Comparison of ENCODE assay signal across 25 cellular contexts in genomic region chr17:2704890-2705248, GRCh38. TPM values are rescaled to one million over a fixed set of nuclear protein-coding genes. Genes with fewer than 3 reads are reported as not detected.
A peak's percentile ranks its signal among the peaks of the same experiment; 100 is the strongest.
DNase-seq lines count a peak whose midpoint lies in the region; ATAC-seq and TF ChIP-seq lines count a peak whose summit lies in the region.
"Had no signal": no experiment of that assay in that cellular context is flagged by ENCODE, and none has a peak within 500 bp of the region (broad histone marks: within the 10 kb centered on the region; RNA-seq: fewer than 3 reads in every experiment).

No MANE protein-coding gene starts in this region.

- intact Hi-C loops in adrenal gland (cut with DNase I), result no loop called here
- intact Hi-C loops in upper lobe of right lung (cut with DNase I), result no loop called here
- intact Hi-C loops in activated CD4-positive, alpha-beta T cell treated with anti-CD3 and anti-CD28 coated beads for 36 hours (cut with DNase I, micrococcal nuclease), result no loop called here

- no peak for DNase-seq in activated naive CD8-positive, alpha-beta T cell treated with anti-CD3 and anti-CD28 coated beads for 36 hours
- DNase-seq in activated naive CD8-positive, alpha-beta T cell treated with anti-CD3 and anti-CD28 coated beads, Interleukin-2, amount 50 U/mL, for 24 hours, result no peak
- DNase-seq in adrenal gland, result peak in 2 of 7 donors; percentile 28 to 44
- no peak for DNase-seq in memory B cell (ENCODE audit: low spot score in 2 of 2)
- DNase-seq in upper lobe of right lung, result peak; percentile 46
- no peak for DNase-seq in NCI-H226
- no peak for DNase-seq in activated CD4-positive, alpha-beta T cell treated with anti-CD3 and anti-CD28 coated beads for 36 hours
- DNase-seq in CD8-positive, alpha-beta memory T cell, result no peak
- DNase-seq: activated CD4-positive, alpha-beta T cell treated with anti-CD3 and anti-CD28 coated beads, Interleukin-2, amount 10 ng/mL, durations not matched to agents 7 days and 5 days; cortex of kidney; NCI-H1048; NCI-H1694 treated with DMSO at 0.1 percent for 48 hours; NCI-H2171 treated with DMSO at 0.1 percent for 48 hours; NCI-H69; T-helper 2 cell had no signal

- H3K27ac ChIP-seq in adrenal gland (peak overlapping the region in 3 of 5 donors; percentile 43 to 96 (median 57)), upper lobe of right lung (no peak overlapping the region)
- H3K27ac ChIP-seq in CD8-positive, alpha-beta memory T cell (ENCODE audit: low read depth, low read length), result no peak overlapping the region
- H3K27ac ChIP-seq: HL-60, neutrophil, SJSA1, suprapubic skin had no signal

- peaks cover 9% of the 10 kb centered on the region for H3K36me3 Mint-ChIP-seq in activated naive CD8-positive, alpha-beta T cell treated with anti-CD3 and anti-CD28 coated beads for 36 hours
- H3K36me3 Mint-ChIP-seq in activated naive CD8-positive, alpha-beta T cell treated with anti-CD3 and anti-CD28 coated beads, Interleukin-2, amount 50 U/mL, for 24 hours (ENCODE audit: low read depth), result peaks cover 24% of the 10 kb centered on the region
- H3K36me3 Mint-ChIP-seq in memory B cell, result peaks cover 8% of the 10 kb centered on the region
- H3K36me3 Mint-ChIP-seq in activated CD4-positive, alpha-beta T cell treated with anti-CD3 and anti-CD28 coated beads for 36 hours (ENCODE audit: low read depth), result peaks cover 25% of the 10 kb centered on the region
- H3K36me3 Mint-ChIP-seq in CD8-positive, alpha-beta memory T cell, result peaks cover 0 to 47% (median 0%) of the 10 kb centered on the region in 3 donors

- peak overlapping the region; percentile 56 for H3K27ac Mint-ChIP-seq in activated naive CD8-positive, alpha-beta T cell treated with anti-CD3 and anti-CD28 coated beads for 36 hours
- no peak overlapping the region for H3K27ac Mint-ChIP-seq in activated naive CD8-positive, alpha-beta T cell treated with anti-CD3 and anti-CD28 coated beads, Interleukin-2, amount 50 U/mL, for 24 hours
- H3K27ac Mint-ChIP-seq in memory B cell, result peak overlapping the region; percentile 82
- no peak overlapping the region for H3K27ac Mint-ChIP-seq in activated CD4-positive, alpha-beta T cell treated with anti-CD3 and anti-CD28 coated beads for 36 hours
- peak overlapping the region in 4 of 8 donors; percentile 10 to 67 (median 49) for H3K27ac Mint-ChIP-seq in CD8-positive, alpha-beta memory T cell

- WGBS in adrenal gland, 4 donors, result 44 to 59% (median 47%) methylated on average over 4 of the region's 4 CpGs

- POLR2A ChIA-PET in activated CD4-positive, alpha-beta T cell treated with anti-CD3 and anti-CD28 coated beads for 36 hours (lab: Charles Lee), result no interaction called here
- POLR2A ChIA-PET in CD8-positive, alpha-beta memory T cell (lab: Charles Lee), result no interaction called here

- peaks cover 56 to 62% of the 10 kb centered on the region in 2 donors for H3K4me1 ChIP-seq in adrenal gland (replicated peaks in 1 of 2)
- peaks cover 27% of the 10 kb centered on the region for H3K4me1 ChIP-seq in upper lobe of right lung
- peaks cover 11% of the 10 kb centered on the region for H3K4me1 ChIP-seq in CD8-positive, alpha-beta memory T cell (ENCODE audit: insufficient read depth, low read length)

- peaks cover 20% of the 10 kb centered on the region for H3K4me1 Mint-ChIP-seq in activated naive CD8-positive, alpha-beta T cell treated with anti-CD3 and anti-CD28 coated beads for 36 hours
- H3K4me1 Mint-ChIP-seq in activated naive CD8-positive, alpha-beta T cell treated with anti-CD3 and anti-CD28 coated beads, Interleukin-2, amount 50 U/mL, for 24 hours, result peaks cover 21% of the 10 kb centered on the region
- H3K4me1 Mint-ChIP-seq in memory B cell, result peaks cover 25% of the 10 kb centered on the region
- H3K4me1 Mint-ChIP-seq in activated CD4-positive, alpha-beta T cell treated with anti-CD3 and anti-CD28 coated beads for 36 hours, result peaks cover 26% of the 10 kb centered on the region
- peaks cover 22 to 28% (median 23%) of the 10 kb centered on the region in 3 donors for H3K4me1 Mint-ChIP-seq in CD8-positive, alpha-beta memory T cell

- H3K36me3 ChIP-seq in adrenal gland (replicated peaks in 1 of 2) (peaks cover 0 to 40% of the 10 kb centered on the region in 2 donors), upper lobe of right lung (peaks cover 45% of the 10 kb centered on the region)
- H3K36me3 ChIP-seq in CD8-positive, alpha-beta memory T cell (ENCODE audit: insufficient read depth, low read length), result no peaks in the 10 kb centered on the region

- CTCF ChIA-PET in activated CD4-positive, alpha-beta T cell treated with anti-CD3 and anti-CD28 coated beads for 36 hours (lab: Charles Lee), result no interaction called here
- CTCF ChIA-PET in CD8-positive, alpha-beta memory T cell (lab: Charles Lee), result no interaction called here

- H3K4me3 Mint-ChIP-seq in activated naive CD8-positive, alpha-beta T cell treated with anti-CD3 and anti-CD28 coated beads for 36 hours, result no peak overlapping the region
- no peak overlapping the region for H3K4me3 Mint-ChIP-seq in activated naive CD8-positive, alpha-beta T cell treated with anti-CD3 and anti-CD28 coated beads, Interleukin-2, amount 50 U/mL, for 24 hours
- H3K4me3 Mint-ChIP-seq in memory B cell, result no peak overlapping the region
- H3K4me3 Mint-ChIP-seq in activated CD4-positive, alpha-beta T cell treated with anti-CD3 and anti-CD28 coated beads for 36 hours, result no peak overlapping the region
- H3K4me3 Mint-ChIP-seq in CD8-positive, alpha-beta memory T cell, result no peak overlapping the region
- H3K4me3 Mint-ChIP-seq: activated CD4-positive, alpha-beta T cell treated with anti-CD3 and anti-CD28 coated beads, Interleukin-2, amount 10 ng/mL, durations not matched to agents 7 days and 5 days had no signal

- H3K9me3 Mint-ChIP-seq in activated naive CD8-positive, alpha-beta T cell treated with anti-CD3 and anti-CD28 coated beads for 36 hours, result no peaks in the 10 kb centered on the region
- H3K9me3 Mint-ChIP-seq in activated naive CD8-positive, alpha-beta T cell treated with anti-CD3 and anti-CD28 coated beads, Interleukin-2, amount 50 U/mL, for 24 hours, result no peaks in the 10 kb centered on the region
- H3K9me3 Mint-ChIP-seq in memory B cell, result no peaks in the 10 kb centered on the region
- no peaks in the 10 kb centered on the region for H3K9me3 Mint-ChIP-seq in activated CD4-positive, alpha-beta T cell treated with anti-CD3 and anti-CD28 coated beads for 36 hours (ENCODE audit: low read depth)
- H3K9me3 Mint-ChIP-seq in CD8-positive, alpha-beta memory T cell, result no peaks in the 10 kb centered on the region
- H3K9me3 Mint-ChIP-seq: activated CD4-positive, alpha-beta T cell treated with anti-CD3 and anti-CD28 coated beads, Interleukin-2, amount 10 ng/mL, durations not matched to agents 7 days and 5 days had no signal

- no peaks in the 10 kb centered on the region for H3K9me3 ChIP-seq in adrenal gland (replicated peaks in 1 of 3)
- H3K9me3 ChIP-seq in upper lobe of right lung, result no peaks in the 10 kb centered on the region
- H3K9me3 ChIP-seq in CD8-positive, alpha-beta memory T cell (ENCODE audit: low read length), result no peaks in the 10 kb centered on the region
- H3K9me3 ChIP-seq: A549, HAP-1, neutrophil, SJSA1, suprapubic skin had no signal

- TF ChIP-seq CTCF in adrenal gland (IDR thresholded peaks at IDR 0.05) (no peak), upper lobe of right lung (IDR thresholded peaks at IDR 0.05) (no peak)

- no peak for TF ChIP-seq POLR2A in adrenal gland (IDR thresholded peaks at IDR 0.05)

- H3K27me3 Mint-ChIP-seq in activated naive CD8-positive, alpha-beta T cell treated with anti-CD3 and anti-CD28 coated beads for 36 hours, result no peaks in the 10 kb centered on the region
- no peaks in the 10 kb centered on the region for H3K27me3 Mint-ChIP-seq in activated naive CD8-positive, alpha-beta T cell treated with anti-CD3 and anti-CD28 coated beads, Interleukin-2, amount 50 U/mL, for 24 hours
- no peaks in the 10 kb centered on the region for H3K27me3 Mint-ChIP-seq in memory B cell
- H3K27me3 Mint-ChIP-seq in activated CD4-positive, alpha-beta T cell treated with anti-CD3 and anti-CD28 coated beads for 36 hours, result no peaks in the 10 kb centered on the region
- H3K27me3 Mint-ChIP-seq in CD8-positive, alpha-beta memory T cell, result no peaks in the 10 kb centered on the region
- H3K27me3 Mint-ChIP-seq: activated CD4-positive, alpha-beta T cell treated with anti-CD3 and anti-CD28 coated beads, Interleukin-2, amount 10 ng/mL, durations not matched to agents 7 days and 5 days had no signal

- H3K27me3 ChIP-seq in adrenal gland (no peaks in the 10 kb centered on the region), upper lobe of right lung (no peaks in the 10 kb centered on the region)
- no peaks in the 10 kb centered on the region for H3K27me3 ChIP-seq in CD8-positive, alpha-beta memory T cell (ENCODE audit: insufficient read depth, low read length, poor library complexity, severe bottlenecking)
- H3K27me3 ChIP-seq: brain microvascular endothelial cell, neutrophil, SJSA1, suprapubic skin had no signal

- H3K4me3 ChIP-seq in adrenal gland (no peak overlapping the region), upper lobe of right lung (no peak overlapping the region)
- H3K4me3 ChIP-seq in CD8-positive, alpha-beta memory T cell (ENCODE audit: low read length), result no peak overlapping the region
- H3K4me3 ChIP-seq: A549, HAP-1, SJSA1, suprapubic skin had no signal

- ATAC-seq in activated naive CD8-positive, alpha-beta T cell treated with anti-CD3 and anti-CD28 coated beads, Interleukin-2, amount 50 U/mL, for 24 hours, result no peak
- ATAC-seq in memory B cell (ENCODE audit: low read depth) (no peak), upper lobe of right lung (no peak)
- no peak for ATAC-seq in activated CD4-positive, alpha-beta T cell treated with anti-CD3 and anti-CD28 coated beads for 36 hours

RNA-seq across cellular contexts. Expression of gene CLUH, which starts 6.7 kb away (rescaled TPM):
- 100 to 1,000 TPM; 162 to 171 TPM for total RNA-seq in activated naive CD8-positive, alpha-beta T cell treated with anti-CD3 and anti-CD28 coated beads for 36 hours
- 100 to 1,000 TPM; 116 to 191 (median 135) TPM for total RNA-seq in adrenal gland
- polyA plus RNA-seq in adrenal gland, result 100 to 1,000 TPM in 2 of 3 donors, 10 to 100 TPM in 1; 57.6 to 118 (median 109) TPM
- total RNA-seq in upper lobe of right lung, result 63.5 TPM
- 100 to 1,000 TPM; 107 to 123 TPM for total RNA-seq in activated CD4-positive, alpha-beta T cell treated with anti-CD3 and anti-CD28 coated beads for 36 hours
- total RNA-seq in CD8-positive, alpha-beta memory T cell, result 100 to 1,000 TPM; 142 to 146 TPM
- 17.8 TPM for polyA plus RNA-seq in CD8-positive, alpha-beta memory T cell

RNA-seq across cellular contexts. Expression of gene CCDC92B, which starts 44.6 kb away (rescaled TPM):
- total RNA-seq in activated naive CD8-positive, alpha-beta T cell treated with anti-CD3 and anti-CD28 coated beads for 36 hours, result not detected
- total RNA-seq in adrenal gland (1 to 10 TPM in 1 of 8 donors, under 1 TPM in 4, not detected in 3; 0.10 to 1.5 (median 0.17) TPM), upper lobe of right lung (0.20 TPM)
- polyA plus RNA-seq in adrenal gland, result 1 to 10 TPM in 1 of 3 donors, under 1 TPM in 2; 0.59 to 4.7 (median 0.77) TPM
- not detected for total RNA-seq in activated CD4-positive, alpha-beta T cell treated with anti-CD3 and anti-CD28 coated beads for 36 hours
- under 1 TPM in 1 of 2 experiments, not detected in 1; 0.07 TPM for total RNA-seq in CD8-positive, alpha-beta memory T cell
- polyA plus RNA-seq in CD8-positive, alpha-beta memory T cell, result not detected
- total RNA-seq: lung microvascular endothelial cell, SJSA1, skeletal muscle tissue had no signal
- polyA plus RNA-seq: keratinocyte had no signal

Comparison
In these comparisons a context has a peak if more than half of its experiments do, and no peak if none do; other contexts are left out.
1. H3K27ac Mint-ChIP-seq: peak in activated naive CD8-positive, alpha-beta T cell treated with anti-CD3 and anti-CD28 coated beads for 36 hours (single experiment) and memory B cell (single experiment); none in activated naive CD8-positive, alpha-beta T cell treated with anti-CD3 and anti-CD28 coated beads, Interleukin-2, amount 50 U/mL, for 24 hours (single experiment) and activated CD4-positive, alpha-beta T cell treated with anti-CD3 and anti-CD28 coated beads for 36 hours (single experiment).
2. H3K27ac ChIP-seq: peak in adrenal gland (3 of 5); none in upper lobe of right lung (single experiment) and CD8-positive, alpha-beta memory T cell (single experiment).